ENCODE assay signal across 8 cellular contexts in genomic region chr3:9932535-9932842, GRCh38. TPM values are rescaled to one million over a fixed set of nuclear protein-coding genes. Genes with fewer than 3 reads are reported as not detected.
DNase-seq lines count a peak whose midpoint lies in the region; ATAC-seq and TF ChIP-seq lines count a peak whose summit lies in the region.

No MANE protein-coding gene starts in this region.

- no peak for TF ChIP-seq CTCF in right atrium auricular region (IDR thresholded peaks at IDR 0.05)
- no peak for TF ChIP-seq CTCF in cardiac fibroblast (IDR thresholded peaks at IDR 0.05; ENCODE audit: low read depth, low read length)

- no peaks in the 10 kb centered on the region for H3K27me3 ChIP-seq in right atrium auricular region
- no peaks in the 10 kb centered on the region for H3K27me3 ChIP-seq in mucosa of rectum (ENCODE audit: control insufficient read depth in 2 of 2, insufficient read depth in 2 of 2, low read length in 2 of 2)
- no peaks in the 10 kb centered on the region for H3K27me3 ChIP-seq in aorta (ENCODE audit: control insufficient read depth in 1 of 2, insufficient read depth in 2 of 2, low read length in 1 of 2)

- DNase-seq in right atrium auricular region (ENCODE audit: low spot score): no peak
- no peak for DNase-seq in Right ventricle myocardium inferior (ENCODE audit: missing footprints)
- DNase-seq in cardiac fibroblast (ENCODE audit: low read depth in 2 of 2): no peak
- no peak for DNase-seq in aorta
- no peak for DNase-seq in germinal center (ENCODE audit: low spot score)
- no peak for DNase-seq in SKM-1 treated with dmso at 0.1 percent for 144 hours (lab: John Stamatoyannopoulos, UW; ENCODE audit: unreplicated experiment)
- DNase-seq in dermis blood vessel endothelial cell: no peak

- intact Hi-C loops in Right ventricle myocardium inferior (cut with DNase I) (loop anchor here (5.0 kb wide), 1 partner anchor 295 kb away; no protein-coding TSS in a partner anchor), aorta (cut with DNase I) (loop anchor here in 1 of 2 donors (5.0 kb wide), 1 partner anchor 200 kb away; the partner anchor contains the start of gene BRPF1)

- H3K36me3 ChIP-seq in right atrium auricular region: peaks cover 33% of the 10 kb centered on the region
- peaks cover 8 to 16% of the 10 kb centered on the region in 2 donors for H3K36me3 ChIP-seq in mucosa of rectum (ENCODE audit: control insufficient read depth in 2 of 2, insufficient read depth in 2 of 2, low read length in 2 of 2)
- H3K36me3 ChIP-seq in aorta (ENCODE audit: control insufficient read depth in 1 of 2, insufficient read depth in 2 of 2, low read length in 1 of 2): no peaks in the 10 kb centered on the region

- H3K9ac ChIP-seq in mucosa of rectum (ENCODE audit: low read depth in 1 of 2, low read length in 2 of 2): peak overlapping the region; percentile 75 to 89

- WGBS in aorta, 2 donors: 2% methylated on average over 13 of the region's 13 CpGs

- ATAC-seq in Right ventricle myocardium inferior (no peak), aorta (ENCODE audit: low FRiP score) (no peak)

- H3K9me3 ChIP-seq in right atrium auricular region: no peaks in the 10 kb centered on the region
- H3K9me3 ChIP-seq in mucosa of rectum (ENCODE audit: control insufficient read depth in 2 of 2, low read length in 2 of 2): no peaks in the 10 kb centered on the region
- no peaks in the 10 kb centered on the region for H3K9me3 ChIP-seq in aorta (ENCODE audit: control insufficient read depth, low read length)

- H3K27ac ChIP-seq in right atrium auricular region: peak overlapping the region; percentile 97 to 98
- H3K27ac ChIP-seq in mucosa of rectum (ENCODE audit: low read depth in 2 of 2, low read length in 2 of 2): peak overlapping the region; percentile 94 to 96
- H3K27ac ChIP-seq in aorta (ENCODE audit: low read depth in 1 of 2, low read length in 2 of 2): peak overlapping the region; percentile 3 to 44

- H3K4me1 ChIP-seq in right atrium auricular region: peaks cover 0 to 31% of the 10 kb centered on the region in 2 donors
- H3K4me1 ChIP-seq in mucosa of rectum (ENCODE audit: control insufficient read depth in 2 of 2, insufficient read depth in 2 of 2, low read length in 2 of 2): peaks cover 18 to 23% of the 10 kb centered on the region in 2 donors
- peaks cover 0 to 3% of the 10 kb centered on the region in 2 donors for H3K4me1 ChIP-seq in aorta (ENCODE audit: control insufficient read depth in 1 of 2, insufficient read depth in 2 of 2, low read length in 2 of 2)

- peak overlapping the region; percentile 68 to 81 for H3K4me3 ChIP-seq in right atrium auricular region
- peak overlapping the region; percentile 65 to 71 for H3K4me3 ChIP-seq in cardiac fibroblast (replicated peaks in 1 of 2; ENCODE audit: low read depth in 2 of 2, low read length in 2 of 2)
- peak overlapping the region; percentile 94 to 98 for H3K4me3 ChIP-seq in mucosa of rectum (ENCODE audit: low read length in 2 of 2)
- H3K4me3 ChIP-seq in aorta (ENCODE audit: low read length in 2 of 2): peak overlapping the region in 1 of 2 donors; percentile 50

RNA-seq across cellular contexts. Expression of gene CRELD1, which starts 1.1 kb away (rescaled TPM):
- 10 to 100 TPM; 63.9 to 79.0 TPM for total RNA-seq in right atrium auricular region
- total RNA-seq in Right ventricle myocardium inferior: 67.5 TPM
- total RNA-seq in aorta: 10 to 100 TPM; 30.8 to 44.3 TPM
- 10 to 100 TPM; 35.7 to 36.2 TPM for polyA plus RNA-seq in aorta
- 33.1 and 50.4 TPM in 2 replicates for total RNA-seq in dermis blood vessel endothelial cell

RNA-seq across cellular contexts. Expression of gene IL17RC, which starts 15.6 kb away (rescaled TPM):
- total RNA-seq in right atrium auricular region (10 to 100 TPM; 32.5 to 49.1 TPM), Right ventricle myocardium inferior (33.7 TPM), aorta (10 to 100 TPM; 25.6 to 33.8 TPM), dermis blood vessel endothelial cell (20.4 and 25.4 TPM in 2 replicates)
- 100 to 1,000 TPM in 1 of 2 donors, 1 to 10 TPM in 1; 8.6 to 108 TPM for polyA plus RNA-seq in aorta

RNA-seq across cellular contexts. Expression of gene PRRT3, which starts 19.7 kb away (rescaled TPM):
- total RNA-seq in right atrium auricular region: 1 to 10 TPM; 1.4 to 1.9 TPM
- total RNA-seq in Right ventricle myocardium inferior: 0.57 TPM
- total RNA-seq in aorta: 1 to 10 TPM; 1.7 to 2.1 TPM
- 1 to 10 TPM in 1 of 2 donors, under 1 TPM in 1; 0.25 to 2.4 TPM for polyA plus RNA-seq in aorta
- total RNA-seq in dermis blood vessel endothelial cell: 0.68 and 0.84 TPM in 2 replicates

RNA-seq across cellular contexts. Expression of gene IL17RE, which starts 29.8 kb away (rescaled TPM):
- total RNA-seq in right atrium auricular region (1 to 10 TPM in 1 of 2 donors, under 1 TPM in 1; 0.89 to 2.6 TPM), Right ventricle myocardium inferior (0.78 TPM), aorta (10 to 100 TPM; 11.0 to 13.7 TPM), dermis blood vessel endothelial cell (0.14 and 0.17 TPM in 2 replicates)
- polyA plus RNA-seq in aorta: 10 to 100 TPM in 1 of 2 donors, 1 to 10 TPM in 1; 7.0 to 14.5 TPM

RNA-seq across cellular contexts. Expression of gene JAGN1, which starts 42.1 kb away (rescaled TPM):
- total RNA-seq in right atrium auricular region (10 to 100 TPM; 39.8 to 44.8 TPM), Right ventricle myocardium inferior (19.1 TPM), aorta (10 to 100 TPM; 19.8 to 22.7 TPM), dermis blood vessel endothelial cell (31.6 and 39.5 TPM in 2 replicates)
- polyA plus RNA-seq in aorta: 10 to 100 TPM; 26.0 to 34.1 TPM

Comparison
In these comparisons a context has a peak if more than half of its experiments do, and no peak if none do; other contexts are left out.
1. H3K27ac ChIP-seq: peak in every context shown above with its lines; median percentile 98 in right atrium auricular region; 95 in mucosa of rectum; 24 in aorta.